14 cellular contexts compared by ENCODE assay signal in genomic region chr5:151587796-151588606, GRCh38. TPM values are rescaled to one million over a fixed set of nuclear protein-coding genes. Genes with fewer than 3 reads are reported as not detected.
DNase-seq lines count a peak whose midpoint lies in the region; ATAC-seq and TF ChIP-seq lines count a peak whose summit lies in the region.
"Had no signal": no experiment of that assay in that cellular context is flagged by ENCODE, and none has a peak within 500 bp of the region (broad histone marks: within the 10 kb centered on the region; RNA-seq: fewer than 3 reads in every experiment).

No MANE protein-coding gene starts in this region.

- H3K4me1 Mint-ChIP-seq in GM23338, result peaks cover 26% of the 10 kb centered on the region
- H3K4me1 Mint-ChIP-seq: CD8-positive, alpha-beta memory T cell had no signal

- 61% methylated on average over 5 of the region's 5 CpGs for whole genome bisulfite sequencing in SK-N-SH (ENCODE audit: low lambda C conversion rate)

- no peak overlapping the region for H3K9ac ChIP-seq in SK-N-SH

- H3K27ac Mint-ChIP-seq in GM23338, result no peak overlapping the region

- ATAC-seq in GM23338, result no peak

- H3K27me3 ChIP-seq in SK-N-SH (ENCODE audit: insufficient read depth) (no peaks in the 10 kb centered on the region), GM23338 (ENCODE audit: insufficient read depth) (no peaks in the 10 kb centered on the region)
- no peaks in the 10 kb centered on the region for H3K27me3 ChIP-seq in effector memory CD4-positive, alpha-beta T cell (replicated peaks; ENCODE audit: control insufficient read depth, insufficient read depth, low read length, poor library complexity, severe bottlenecking)
- H3K27me3 ChIP-seq: BE2C had no signal

- no peak overlapping the region for H3K4me3 ChIP-seq in SK-N-SH (ENCODE audit: low read depth in 2 of 2, low read length in 1 of 2)
- no peak overlapping the region for H3K4me3 ChIP-seq in GM23338
- no peak overlapping the region for H3K4me3 ChIP-seq in effector memory CD4-positive, alpha-beta T cell (ENCODE audit: insufficient read depth, low read depth, low read length, poor library complexity, severe bottlenecking)
- H3K4me3 ChIP-seq: PC-9 had no signal

- H3F3A ChIP-seq in SK-N-SH (replicated peaks; ENCODE audit: insufficient read depth), result no peaks in the 10 kb centered on the region
- no peaks in the 10 kb centered on the region for H3F3A ChIP-seq in GM23338 (replicated peaks; ENCODE audit: low read depth)

- H3K9me3 Mint-ChIP-seq in GM23338, result no peaks in the 10 kb centered on the region

- no peaks in the 10 kb centered on the region for H3K36me3 ChIP-seq in SK-N-SH (replicated peaks in 1 of 2; ENCODE audit: control insufficient read depth in 1 of 2, insufficient read depth in 2 of 2, low read length in 1 of 2)
- H3K36me3 ChIP-seq in GM23338 (ENCODE audit: insufficient read depth), result no peaks in the 10 kb centered on the region
- no peaks in the 10 kb centered on the region for H3K36me3 ChIP-seq in effector memory CD4-positive, alpha-beta T cell (ENCODE audit: control insufficient read depth, insufficient read depth, low read length)
- H3K36me3 ChIP-seq: BE2C had no signal

- no peaks in the 10 kb centered on the region for H3K9me3 ChIP-seq in SK-N-SH
- H3K9me3 ChIP-seq in effector memory CD4-positive, alpha-beta T cell (ENCODE audit: control insufficient read depth, low read length), result no peaks in the 10 kb centered on the region
- H3K9me3 ChIP-seq: BE2C had no signal

- H2AFZ ChIP-seq in SK-N-SH (ENCODE audit: low read depth), result no peak overlapping the region
- H2AFZ ChIP-seq in GM23338, result no peak overlapping the region
- H2AFZ ChIP-seq: PC-9 had no signal

- H3K9me2 ChIP-seq in SK-N-SH (no peaks in the 10 kb centered on the region), GM23338 (ENCODE audit: insufficient read depth) (no peaks in the 10 kb centered on the region)

- DNase-seq in MV-4-11 (lab: John Stamatoyannopoulos, UW) (peak; percentile 28), cerebellar cortex (ENCODE audit: low spot score) (peak; percentile 16), kidney tubule cell (ENCODE audit: low spot score) (peak; percentile 43), SK-N-SH (no peak), GM23338 (ENCODE audit: low spot score) (no peak), NCI-H1048 (lab: John Stamatoyannopoulos, UW) (no peak)
- no peak for DNase-seq in effector memory CD4-positive, alpha-beta T cell
- DNase-seq: BE2C; CD8-positive, alpha-beta memory T cell; DND-41; GF-D8; NCI-H748 treated with DMSO at 0.1 percent for 48 hours; PC-9; SHP77 had no signal

- H4K20me1 ChIP-seq in SK-N-SH (ENCODE audit: insufficient read depth) (no peaks in the 10 kb centered on the region), GM23338 (replicated peaks; ENCODE audit: insufficient read depth) (no peaks in the 10 kb centered on the region)

- CTCF ChIA-PET in SK-N-SH (lab: Yijun Ruan, JAX), result interaction anchor here (0.8 to 1.3 kb wide), 2 partner anchors 64 to 140 kb away, joined by 3 read pairs; partner anchors contain the start of gene SLC36A1

- no peak overlapping the region for H3K4me3 Mint-ChIP-seq in GM23338
- H3K4me3 Mint-ChIP-seq: CD8-positive, alpha-beta memory T cell had no signal

- H3K79me2 ChIP-seq in SK-N-SH (ENCODE audit: insufficient read depth) (no peaks in the 10 kb centered on the region), GM23338 (replicated peaks; ENCODE audit: insufficient read depth) (no peaks in the 10 kb centered on the region)

- H3K4me1 ChIP-seq in SK-N-SH (ENCODE audit: control insufficient read depth in 1 of 2, insufficient read depth in 2 of 2, low read depth in 1 of 2, low read length in 1 of 2), result peaks cover 0 to 10% of the 10 kb centered on the region in 2 experiments; a peak in 1 of 4 replicates
- peaks cover 7% of the 10 kb centered on the region; the same call in 1 of the 2 replicates for H3K4me1 ChIP-seq in GM23338 (ENCODE audit: insufficient read depth)
- H3K4me1 ChIP-seq in effector memory CD4-positive, alpha-beta T cell (ENCODE audit: control insufficient read depth, insufficient read depth, low read length, poor library complexity, severe bottlenecking), result no peaks in the 10 kb centered on the region

- H3K27ac ChIP-seq in SK-N-SH (ENCODE audit: low read depth in 2 of 2, low read length in 1 of 2) (no peak overlapping the region), GM23338 (ENCODE audit: low read depth) (no peak overlapping the region)
- no peak overlapping the region for H3K27ac ChIP-seq in effector memory CD4-positive, alpha-beta T cell (ENCODE audit: insufficient read depth, low read length, poor library complexity, severe bottlenecking)
- H3K27ac ChIP-seq: PC-9 had no signal

- POLR2A ChIA-PET in SK-N-SH (lab: Yijun Ruan, JAX), result no interaction called here

- H3K27me3 Mint-ChIP-seq in GM23338 (ENCODE audit: insufficient read depth, low read depth, poor library complexity), result peaks cover 9% of the 10 kb centered on the region

- no peak overlapping the region for H3K4me2 ChIP-seq in SK-N-SH
- H3K4me2 ChIP-seq in GM23338, result no peak overlapping the region
- H3K4me2 ChIP-seq: PC-9 had no signal

- no peak for TF ChIP-seq RAD21 in SK-N-SH (IDR thresholded peaks at IDR 0.05; ENCODE audit: low read length)

- no peaks in the 10 kb centered on the region for H3K36me3 Mint-ChIP-seq in GM23338 (ENCODE audit: low read depth)
- H3K36me3 Mint-ChIP-seq: CD8-positive, alpha-beta memory T cell had no signal

- no peak for TF ChIP-seq EP300 in SK-N-SH (IDR thresholded peaks at IDR 0.05; ENCODE audit: borderline replicate concordance in 1 of 2, low read depth in 1 of 2, low read length in 1 of 2)

- TF ChIP-seq CTCF in SK-N-SH (IDR thresholded peaks at IDR 0.05) (no peak), GM23338 (conservative IDR thresholded peaks at IDR 0.05; ENCODE audit: low read depth in 2 of 2) (no peak)

TF ChIP-seq in SK-N-SH, 30 proteins besides CTCF, POLR2A, EP300 and RAD21 (continues in another document):
- TF ChIP-seq ELF1 (IDR thresholded peaks at IDR 0.05), result no peak
- TF ChIP-seq MEF2A (IDR thresholded peaks at IDR 0.05; ENCODE audit: borderline replicate concordance, low read depth), result no peak
- TF ChIP-seq ZBTB33 (IDR thresholded peaks at IDR 0.05; ENCODE audit: borderline replicate concordance, low read depth), result no peak
- TF ChIP-seq CHD2 (IDR thresholded peaks at IDR 0.05; ENCODE audit: low read length, partially characterized antibody), result no peak
- TF ChIP-seq USF2 (IDR thresholded peaks at IDR 0.05; ENCODE audit: borderline replicate concordance, low read depth, low read length), result no peak

TF ChIP-seq in GM23338, 12 proteins besides CTCF, POLR2A, EP300 and RAD21:
- TF ChIP-seq STAT1 (IDR thresholded peaks at IDR 0.05; ENCODE audit: unreplicated experiment) (no peak), ZNF114 (CRISPR knock-in tag; IDR thresholded peaks at IDR 0.05) (no peak), ZNF331 (CRISPR knock-in tag; IDR thresholded peaks at IDR 0.05; ENCODE audit: low read depth) (no peak)
TF ChIP-seq in GM23338: peak in this region for 0.

RNA-seq across cellular contexts. Expression of gene FAT2, which starts 3.1 kb away (rescaled TPM):
- not detected in 2 replicates for polyA plus RNA-seq in SK-N-SH (2012; rRNA removed)
- polyA plus RNA-seq in SK-N-SH (2012; cell fraction: cytosol; rRNA removed), result not detected in 2 replicates
- under 0.01 TPM in 1 of 2 replicates, not detected in the other for polyA plus RNA-seq in SK-N-SH (2012; cell fraction: nucleus; rRNA removed)
- total RNA-seq in GM23338 (2014; rRNA removed; shearing (Covaris generic)), result 0.27 and 0.59 TPM in 2 replicates
- polyA plus RNA-seq in GM23338 (2016; fragmentation: Nextera tagmentation; extraction: Ambion mirVana), result 0.06 and 0.09 TPM in 2 replicates
- total RNA-seq: CD8-positive, alpha-beta memory T cell had no signal
- polyA plus RNA-seq: CD8-positive, alpha-beta memory T cell had no signal

Comparison
In these comparisons a context has a peak if more than half of its experiments do, and no peak if none do; other contexts are left out.
1. DNase-seq: peak in MV-4-11 (single experiment), cerebellar cortex (single experiment) and kidney tubule cell (single experiment); none in SK-N-SH (single experiment), GM23338 (single experiment), effector memory CD4-positive, alpha-beta T cell (0 of 3) and NCI-H1048 (single experiment).